ENCODE assay signal across 19 cellular contexts in the genomic region with DNA sequence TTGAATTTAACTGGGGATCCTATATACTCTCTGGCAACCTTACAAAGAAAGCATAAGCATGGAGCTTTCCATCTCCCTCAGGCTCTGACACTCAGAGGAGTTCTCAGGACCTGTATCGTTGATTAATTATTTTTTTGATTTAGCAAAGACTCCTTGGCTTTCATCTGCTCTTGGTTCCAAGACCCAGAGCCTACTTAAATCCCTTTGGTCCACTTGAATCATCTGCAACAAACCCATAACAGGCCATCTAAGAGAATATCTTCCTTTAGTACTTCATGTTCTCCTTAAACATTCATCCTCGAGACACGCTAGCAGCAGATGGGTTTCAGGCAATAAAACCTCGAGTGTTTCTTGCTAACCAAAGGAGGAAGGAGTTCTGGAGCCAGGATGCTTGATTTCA.
DNase-seq lines count a peak whose midpoint lies in the region; ATAC-seq lines count a peak whose summit lies in the region.
"Had no signal": no experiment of that assay in that cellular context is flagged by ENCODE, and none has a peak within 500 bp of the region (broad histone marks: within the 10 kb centered on the region; RNA-seq: fewer than 3 reads in every experiment).

No MANE protein-coding gene starts in this region.

- H3K27ac ChIP-seq in skin epidermis: peak overlapping the region in 13 of 21 experiments; percentile 6 to 86 (median 76)

- no peaks in the 10 kb centered on the region for H3K9me3 Mint-ChIP-seq in memory B cell

- H3K4me3 ChIP-seq in skin epidermis: no peak overlapping the region
- H3K4me3 ChIP-seq: A549 had no signal

- H3K27me3 Mint-ChIP-seq in memory B cell: no peaks in the 10 kb centered on the region

- intact Hi-C loops in left ventricle myocardium superior (cut with micrococcal nuclease): no loop called here
- intact Hi-C loops in left cardiac atrium (cut with DNase I): no loop called here

- no peak for DNase-seq in left ventricle myocardium superior
- DNase-seq in left cardiac atrium: no peak
- no peak for DNase-seq in memory B cell (ENCODE audit: low spot score in 2 of 2)
- no peak for DNase-seq in RPMI8226
- DNase-seq in epidermal melanocyte (ENCODE audit: insufficient read length, low spot score): no peak
- no peak for DNase-seq in COR-L47 (lab: John Stamatoyannopoulos, UW)
- DNase-seq: C1 segment of cervical spinal cord, DMS 273 treated with DMSO at 0.1 percent for 48 hours, KBM-7, NCI-H1048, NCI-H146, NCI-H2081 treated with DMSO at 0.1 percent for 48 hours, NCI-H510A, NCI-H82, PC-3, SHP77 had no signal

- peak overlapping the region; percentile 86 for H3K27ac Mint-ChIP-seq in memory B cell

- H3K4me3 Mint-ChIP-seq in memory B cell: no peak overlapping the region

- no peaks in the 10 kb centered on the region for H3K36me3 Mint-ChIP-seq in memory B cell

- ATAC-seq in left ventricle myocardium superior (peak; percentile 24), left cardiac atrium (no peak), memory B cell (ENCODE audit: low read depth) (no peak), GM18873 (IDR thresholded peaks at IDR 0.05; ENCODE audit: low FRiP score, unreplicated experiment) (no peak)
- ATAC-seq: A549, PC-3 had no signal

- H3K4me1 Mint-ChIP-seq in memory B cell: peaks cover 17% of the 10 kb centered on the region
